ENCODE assay signal across 19 cellular contexts in genomic region chr4:102580463-102580842, GRCh38.
DNase-seq lines count a peak whose midpoint lies in the region; ATAC-seq and TF ChIP-seq lines count a peak whose summit lies in the region.
"Had no signal": no experiment of that assay in that cellular context is flagged by ENCODE, and none has a peak within 500 bp of the region (broad histone marks: within the 10 kb centered on the region; RNA-seq: fewer than 3 reads in every experiment).

No MANE protein-coding gene starts in this region.

- H3K79me2 ChIP-seq in neural progenitor cell (ENCODE audit: low read depth) = no peaks in the 10 kb centered on the region

- POLR2A ChIA-PET in activated CD4-positive, alpha-beta memory T cell treated with anti-CD3 and anti-CD28 coated beads for 36 hours (lab: Charles Lee) = interaction anchor here (0.7 kb wide), 1 partner anchor 19 kb away, joined by 3 read pairs; no protein-coding TSS in a partner anchor

- no peak for TF ChIP-seq CTCF in neural progenitor cell (IDR thresholded peaks at IDR 0.05)
- no peak for TF ChIP-seq CTCF in ascending aorta (IDR thresholded peaks at IDR 0.05)
- no peak for TF ChIP-seq CTCF in heart right ventricle (IDR thresholded peaks at IDR 0.05)

- H3K4me1 Mint-ChIP-seq in activated CD8-positive, alpha-beta memory T cell treated with anti-CD3 and anti-CD28 coated beads, Interleukin-2, amount 10 ng/mL, durations not matched to agents 7 days and 5 days = peaks cover 65% of the 10 kb centered on the region
- H3K4me1 Mint-ChIP-seq in activated CD4-positive, alpha-beta memory T cell treated with anti-CD3 and anti-CD28 coated beads for 36 hours (ENCODE audit: low read depth) = peaks cover 68% of the 10 kb centered on the region
- H3K4me1 Mint-ChIP-seq in neural progenitor cell = peaks cover 13% of the 10 kb centered on the region

- H3K9me3 Mint-ChIP-seq in activated CD8-positive, alpha-beta memory T cell treated with anti-CD3 and anti-CD28 coated beads, Interleukin-2, amount 10 ng/mL, durations not matched to agents 7 days and 5 days (ENCODE audit: low read depth) = no peaks in the 10 kb centered on the region
- H3K9me3 Mint-ChIP-seq in activated CD4-positive, alpha-beta memory T cell treated with anti-CD3 and anti-CD28 coated beads for 36 hours = no peaks in the 10 kb centered on the region
- no peaks in the 10 kb centered on the region for H3K9me3 Mint-ChIP-seq in neural progenitor cell
- H3K9me3 Mint-ChIP-seq: nephron progenitor cell had no signal

- WGBS in heart right ventricle, 2 donors = 74 to 80% methylated on average over 1 of the region's 1 CpG

- H3K27me3 ChIP-seq in neural progenitor cell (no peaks in the 10 kb centered on the region), ascending aorta (no peaks in the 10 kb centered on the region), heart right ventricle (no peaks in the 10 kb centered on the region)
- H3K27me3 ChIP-seq: breast epithelium, dorsolateral prefrontal cortex had no signal

- intact Hi-C loops in activated CD4-positive, alpha-beta memory T cell treated with anti-CD3 and anti-CD28 coated beads for 36 hours (cut with micrococcal nuclease) = loop anchor here (2.0 kb wide), 1 partner anchor 16 kb away; no protein-coding TSS in a partner anchor
- intact Hi-C loops in ascending aorta (cut with DNase I) = no loop called here
- intact Hi-C loops in heart right ventricle (cut with DNase I) = loop anchor here in 1 of 10 donors (10.0 kb wide), 1 partner anchor 76 kb away; the partner anchor contains the start of gene NFKB1

- no peak overlapping the region for H3K4me3 Mint-ChIP-seq in activated CD8-positive, alpha-beta memory T cell treated with anti-CD3 and anti-CD28 coated beads, Interleukin-2, amount 10 ng/mL, durations not matched to agents 7 days and 5 days
- no peak overlapping the region for H3K4me3 Mint-ChIP-seq in activated CD4-positive, alpha-beta memory T cell treated with anti-CD3 and anti-CD28 coated beads for 36 hours
- no peak overlapping the region for H3K4me3 Mint-ChIP-seq in neural progenitor cell
- H3K4me3 Mint-ChIP-seq: nephron progenitor cell had no signal

- no peaks in the 10 kb centered on the region for H3K27me3 Mint-ChIP-seq in activated CD8-positive, alpha-beta memory T cell treated with anti-CD3 and anti-CD28 coated beads, Interleukin-2, amount 10 ng/mL, durations not matched to agents 7 days and 5 days
- H3K27me3 Mint-ChIP-seq in activated CD4-positive, alpha-beta memory T cell treated with anti-CD3 and anti-CD28 coated beads for 36 hours = no peaks in the 10 kb centered on the region
- H3K27me3 Mint-ChIP-seq in neural progenitor cell (ENCODE audit: insufficient read depth, low read depth) = no peaks in the 10 kb centered on the region

- ATAC-seq in activated CD8-positive, alpha-beta memory T cell treated with anti-CD3 and anti-CD28 coated beads, Interleukin-2, amount 10 ng/mL, durations not matched to agents 7 days and 5 days = peak; percentile 68
- ATAC-seq in GM19395 (IDR thresholded peaks at IDR 0.05; ENCODE audit: unreplicated experiment) (peak; percentile 40), HG02981 (IDR thresholded peaks at IDR 0.05; ENCODE audit: unreplicated experiment) (no peak), heart right ventricle (no peak)
- ATAC-seq: esophagus mucosa, HCT116 had no signal

- H3F3A ChIP-seq in neural progenitor cell (ENCODE audit: low read depth) = no peaks in the 10 kb centered on the region

- H2AFZ ChIP-seq in neural progenitor cell (replicated peaks) = peak overlapping the region; percentile 40

- H4K20me1 ChIP-seq in neural progenitor cell (ENCODE audit: low read depth) = no peaks in the 10 kb centered on the region

- peaks cover 80% of the 10 kb centered on the region for H3K36me3 Mint-ChIP-seq in activated CD8-positive, alpha-beta memory T cell treated with anti-CD3 and anti-CD28 coated beads, Interleukin-2, amount 10 ng/mL, durations not matched to agents 7 days and 5 days
- peaks cover 68% of the 10 kb centered on the region for H3K36me3 Mint-ChIP-seq in activated CD4-positive, alpha-beta memory T cell treated with anti-CD3 and anti-CD28 coated beads for 36 hours
- peaks cover 7% of the 10 kb centered on the region for H3K36me3 Mint-ChIP-seq in neural progenitor cell

- CTCF ChIA-PET in activated CD8-positive, alpha-beta memory T cell treated with anti-CD3 and anti-CD28 coated beads, Interleukin-2, amount 10 ng/mL, durations not matched to agents 7 days and 5 days (lab: Charles Lee) = interaction anchor here (0.9 to 3.1 kb wide), 4 partner anchors 37 to 131 kb away, joined by 3 to 17 read pairs (median 3); no protein-coding TSS in a partner anchor
- CTCF ChIA-PET in activated CD4-positive, alpha-beta memory T cell treated with anti-CD3 and anti-CD28 coated beads for 36 hours (lab: Charles Lee) = interaction anchor here (0.7 to 1.8 kb wide), 3 partner anchors 12 to 132 kb away, joined by 4 to 6 read pairs (median 5); no protein-coding TSS in a partner anchor

- H3K4me1 ChIP-seq in neural progenitor cell (peaks cover 12% of the 10 kb centered on the region), ascending aorta (no peaks in the 10 kb centered on the region), heart right ventricle (peaks cover 0 to 6% (median 0%) of the 10 kb centered on the region in 9 donors)
- H3K4me1 ChIP-seq: breast epithelium had no signal

- H3K27ac Mint-ChIP-seq in activated CD8-positive, alpha-beta memory T cell treated with anti-CD3 and anti-CD28 coated beads, Interleukin-2, amount 10 ng/mL, durations not matched to agents 7 days and 5 days = peak overlapping the region; percentile 53
- H3K27ac Mint-ChIP-seq in activated CD4-positive, alpha-beta memory T cell treated with anti-CD3 and anti-CD28 coated beads for 36 hours = peak overlapping the region; percentile 53
- no peak overlapping the region for H3K27ac Mint-ChIP-seq in neural progenitor cell
- H3K27ac Mint-ChIP-seq: nephron progenitor cell had no signal

- peak overlapping the region; percentile 1 for H3K4me2 ChIP-seq in neural progenitor cell

- H3K9me3 ChIP-seq in neural progenitor cell (ENCODE audit: low read depth) = no peaks in the 10 kb centered on the region
- no peaks in the 10 kb centered on the region for H3K9me3 ChIP-seq in ascending aorta
- H3K9me3 ChIP-seq in heart right ventricle = no peaks in the 10 kb centered on the region
- H3K9me3 ChIP-seq: breast epithelium had no signal

- H3K4me3 ChIP-seq in neural progenitor cell (no peak overlapping the region), ascending aorta (no peak overlapping the region), heart right ventricle (no peak overlapping the region)
- H3K4me3 ChIP-seq: breast epithelium, dorsolateral prefrontal cortex had no signal

- H3K9ac ChIP-seq in neural progenitor cell = no peak overlapping the region

- no peak overlapping the region for H3K27ac ChIP-seq in neural progenitor cell
- H3K27ac ChIP-seq in ascending aorta = no peak overlapping the region
- H3K27ac ChIP-seq in heart right ventricle = no peak overlapping the region
- H3K27ac ChIP-seq: breast epithelium, dorsolateral prefrontal cortex had no signal

- no peaks in the 10 kb centered on the region for H3K36me3 ChIP-seq in neural progenitor cell
- H3K36me3 ChIP-seq in ascending aorta = peaks cover 23 to 77% of the 10 kb centered on the region in 2 donors
- H3K36me3 ChIP-seq in heart right ventricle = peaks cover 0 to 94% (median 56%) of the 10 kb centered on the region in 9 donors

- DNase-seq in activated CD8-positive, alpha-beta memory T cell treated with anti-CD3 and anti-CD28 coated beads, Interleukin-2, amount 10 ng/mL, durations not matched to agents 7 days and 5 days = no peak
- no peak for DNase-seq in activated CD8-positive, alpha-beta memory T cell treated with anti-CD3 and anti-CD28 coated beads, Interleukin-2, amount 50 U/mL, for 4 hours
- no peak for DNase-seq in activated CD4-positive, alpha-beta memory T cell treated with anti-CD3 and anti-CD28 coated beads for 36 hours
- no peak for DNase-seq in neural progenitor cell (ENCODE audit: low spot score)
- no peak for DNase-seq in ascending aorta (ENCODE audit: low spot score in 2 of 2)
- DNase-seq in heart right ventricle = no peak
- DNase-seq: activated CD4-positive, alpha-beta T cell treated with anti-CD3 and anti-CD28 coated beads for 4 hours; activated effector memory CD4-positive, alpha-beta T cell treated with anti-CD3 and anti-CD28 coated beads, Interleukin-2, amount 50 U/mL, for 16 hours; dorsolateral prefrontal cortex; mammary epithelial cell; NCI-H2029 treated with DMSO at 0.1 percent for 48 hours; NCI-H524; nephron progenitor cell; SHP77 had no signal

Comparison
In these comparisons a context has a peak if more than half of its experiments do, and no peak if none do; other contexts are left out.
1. ATAC-seq: peak in activated CD8-positive, alpha-beta memory T cell treated with anti-CD3 and anti-CD28 coated beads, Interleukin-2, amount 10 ng/mL, durations not matched to agents 7 days and 5 days (single experiment) and GM19395 (single experiment); none in HG02981 (single experiment) and heart right ventricle (0 of 8).